Comparison of ENCODE assay signal across 19 cellular contexts in the genomic region with DNA sequence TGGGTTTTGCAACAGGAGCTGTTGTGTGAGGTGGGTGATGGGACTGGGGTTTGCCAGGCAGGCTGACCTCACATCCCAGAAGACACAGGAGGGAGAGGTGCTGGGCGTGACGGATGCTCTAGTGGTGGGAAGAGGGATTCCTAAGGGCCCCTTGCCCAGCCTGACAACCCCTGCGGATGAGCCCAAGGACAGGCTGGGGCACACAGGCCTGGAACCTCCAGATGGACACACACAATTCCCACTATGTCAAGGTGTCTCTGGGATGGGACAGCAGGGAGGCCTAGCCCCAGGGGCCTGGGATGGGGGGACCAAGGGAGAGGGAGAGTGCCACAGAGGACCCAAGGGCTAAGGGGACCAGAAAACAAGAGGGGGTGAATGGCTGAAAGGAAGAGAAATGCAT.
"Had no signal": no experiment of that assay in that cellular context is flagged by ENCODE, and none has a peak within 500 bp of the region (broad histone marks: within the 10 kb centered on the region; RNA-seq: fewer than 3 reads in every experiment).

No MANE protein-coding gene starts in this region.

- H3K9me3 ChIP-seq: Peyer's patch had no signal

- H3K4me3 ChIP-seq: Peyer's patch had no signal

- ATAC-seq: activated CD4-positive, CD25-positive, alpha-beta regulatory T cell treated with anti-CD3 and anti-CD28 coated beads, Interleukin-2, amount 50 U/mL, for 24 hours; activated CD8-positive, alpha-beta T cell treated with anti-CD3 and anti-CD28 coated beads for 36 hours; activated naive CD4-positive, alpha-beta T cell treated with anti-CD3 and anti-CD28 coated beads, Interleukin-2, amount 50 U/mL, for 72 hours; activated naive CD8-positive, alpha-beta T cell treated with anti-CD3 and anti-CD28 coated beads, Interleukin-2, amount 50 U/mL, for 24 hours had no signal

- DNase-seq: activated CD4-positive, alpha-beta T cell treated with anti-CD3 and anti-CD28 coated beads for 4 hours; activated CD8-positive, alpha-beta memory T cell treated with anti-CD3 and anti-CD28 coated beads, Interleukin-2, amount 50 U/mL, for 48 hours; activated CD8-positive, alpha-beta T cell treated with anti-CD3 and anti-CD28 coated beads for 36 hours; activated naive CD4-positive, alpha-beta T cell treated with Interleukin-2 at 50 U/mL for 16 hours; activated naive CD8-positive, alpha-beta T cell treated with anti-CD3 and anti-CD28 coated beads, Interleukin-2, amount 50 U/mL, for 24 hours; activated T-cell treated with anti-CD3 and anti-CD28 coated beads, Interleukin-2, amount 50 U/mL, for 1 hour; amniotic stem cell; Kasumi-1; KBM-7; NCI-H1105 treated with DMSO at 0.1 percent for 48 hours; NCI-H1436 treated with DMSO at 0.1 percent for 48 hours; NCI-H187 treated with DMSO at 0.1 percent for 48 hours; NCI-H2081 treated with DMSO at 0.1 percent for 48 hours; NCI-H446; NCI-H524; Peyer's patch; SHP77 had no signal

- H3K27me3 ChIP-seq: Peyer's patch had no signal

- H3K36me3 ChIP-seq: Peyer's patch had no signal

- H3K4me1 ChIP-seq: Peyer's patch had no signal

- H3K27ac ChIP-seq: Peyer's patch had no signal
